ENCODE assay signal across 8 cellular contexts in the genomic region with DNA sequence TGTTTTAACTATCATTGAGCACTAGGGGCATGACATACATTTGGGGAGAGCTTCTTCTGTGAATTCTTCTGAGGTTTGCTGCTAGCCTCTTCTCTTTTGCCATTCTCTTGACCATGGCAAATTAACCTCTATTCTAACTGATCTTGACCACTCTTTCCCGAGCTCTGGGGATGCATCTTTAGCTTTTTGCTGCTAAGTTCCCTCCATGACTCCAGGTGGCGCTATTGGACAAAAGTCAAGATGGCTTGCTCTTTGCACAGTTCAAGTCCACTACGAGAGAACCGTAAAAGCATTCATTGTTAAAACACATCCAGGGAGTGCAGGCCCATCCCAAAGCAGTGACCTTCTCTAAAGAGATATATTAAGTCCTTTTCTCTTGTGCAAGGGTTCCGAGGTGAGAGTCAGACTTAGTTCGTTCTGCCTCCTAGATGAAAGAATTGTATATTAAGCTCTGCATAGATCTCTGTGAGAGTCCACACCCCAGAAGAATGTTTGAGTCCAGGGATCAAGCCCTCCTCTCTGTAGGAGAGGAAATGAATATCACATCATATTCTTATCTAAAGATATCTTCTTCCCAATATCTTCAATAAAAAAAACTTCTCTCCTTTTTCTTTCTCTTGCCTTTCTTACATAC.
A peak's percentile ranks its signal among the peaks of the same experiment; 100 is the strongest.
DNase-seq lines count a peak whose midpoint lies in the region; ATAC-seq and TF ChIP-seq lines count a peak whose summit lies in the region.

No MANE protein-coding gene starts in this region.

- H3K27me3 ChIP-seq in BE2C, result no peaks in the 10 kb centered on the region

- intact Hi-C loops in sciatic nerve (cut with DNase I), result no loop called here

- H3K36me3 ChIP-seq in BE2C, result no peaks in the 10 kb centered on the region

- in situ Hi-C loops in SK-MEL-5 (cut with HindIII; ENCODE audit: low pct_unique_long_range_greater_than_20kb, low sequenced_read_pairs), result no loop called here

- DNase-seq in BE2C (peak; percentile 62), NB4 (ENCODE audit: low read depth) (peak; percentile 79), SK-MEL-5 (ENCODE audit: low read depth, low spot score) (peak; percentile 94), fibroblast of the aortic adventitia (ENCODE audit: low read depth) (peak; percentile 78), sciatic nerve (ENCODE audit: low spot score) (no peak), GOT3 (lab: John Stamatoyannopoulos, UW) (no peak)

- no peak overlapping the region for H3K4me3 ChIP-seq in BE2C (ENCODE audit: low read depth, low read length)
- H3K4me3 ChIP-seq in NB4 (ENCODE audit: low read depth, low read length), result no peak overlapping the region
- H3K4me3 ChIP-seq in fibroblast of the aortic adventitia (ENCODE audit: low read depth, low read length), result no peak overlapping the region

- TF ChIP-seq POLR2A in NB4 (IDR thresholded peaks at IDR 0.05; ENCODE audit: extremely low read depth, insufficient read length), result no peak

- no peaks in the 10 kb centered on the region for H3K9me3 ChIP-seq in BE2C

- TF ChIP-seq CTCF in BE2C (IDR thresholded peaks at IDR 0.05; ENCODE audit: low read depth, low read length) (peak; percentile 97), NB4 (IDR thresholded peaks at IDR 0.05; ENCODE audit: low read depth, low read length) (peak; percentile 90), fibroblast of the aortic adventitia (IDR thresholded peaks at IDR 0.05; ENCODE audit: insufficient read depth, low read length) (peak; percentile 79)

- H3K4me1 ChIP-seq in BE2C, result no peaks in the 10 kb centered on the region

- ATAC-seq in GM21423 (IDR thresholded peaks at IDR 0.05; ENCODE audit: unreplicated experiment), result peak; percentile 52
- peak; percentile 30 for ATAC-seq in sciatic nerve
- ATAC-seq in HG03520 (IDR thresholded peaks at IDR 0.05; ENCODE audit: unreplicated experiment), result no peak

Comparison
In these comparisons a context has a peak if more than half of its experiments do, and no peak if none do; other contexts are left out.
1. DNase-seq: peak in BE2C (single experiment), NB4 (single experiment), SK-MEL-5 (single experiment) and fibroblast of the aortic adventitia (single experiment); none in sciatic nerve (single experiment) and GOT3 (single experiment).
2. Peak in every context shown above with its lines, with median percentiles within 50 percentile points of each other: CTCF ChIP-seq.